10 cellular contexts compared by ENCODE assay signal in genomic region chr2:70069049-70069448, GRCh38. TPM values are rescaled to one million over a fixed set of nuclear protein-coding genes. Genes with fewer than 3 reads are reported as not detected.
A peak's percentile ranks its signal among the peaks of the same experiment; 100 is the strongest.
DNase-seq lines count a peak whose midpoint lies in the region; ATAC-seq and TF ChIP-seq lines count a peak whose summit lies in the region.
"Had no signal": no experiment of that assay in that cellular context is flagged by ENCODE, and none has a peak within 500 bp of the region (broad histone marks: within the 10 kb centered on the region; RNA-seq: fewer than 3 reads in every experiment).

No MANE protein-coding gene starts in this region.

- H3K9me3 Mint-ChIP-seq in activated T-helper 1 cell treated with anti-CD3 and anti-CD28 coated beads, Interleukin-12 subunit alpha, Interleukin-12 subunit beta, Interleukin-2, Interleukin-4 antibody, amounts not matched to agents 30 ng/mL and 10 ng/mL and 1 ng/mL, durations not matched to agents 14 hours and 24 hours and 36 hours: no peaks in the 10 kb centered on the region

- no peak overlapping the region for H2AFZ ChIP-seq in IMR-90 (replicated peaks; ENCODE audit: low read length, poor library complexity)

- H3K4ac ChIP-seq in IMR-90 (ENCODE audit: low read depth, low read length): peak overlapping the region; percentile 43

- no peak overlapping the region; the same call in 1 of the 2 replicates for H2AK5ac ChIP-seq in IMR-90 (ENCODE audit: low read depth, low read length)

- BruUV-seq in IMR-90 (replicated peaks; lab: Mats Ljungman, UMichigan): no TSS peak

- peaks cover 28% of the 10 kb centered on the region for H3K36me3 Mint-ChIP-seq in activated T-helper 1 cell treated with anti-CD3 and anti-CD28 coated beads, Interleukin-12 subunit alpha, Interleukin-12 subunit beta, Interleukin-2, Interleukin-4 antibody, amounts not matched to agents 30 ng/mL and 10 ng/mL and 1 ng/mL, durations not matched to agents 14 hours and 24 hours and 36 hours (ENCODE audit: low read depth)

- H3K4me3 ChIP-seq in IMR-90 (ENCODE audit: insufficient read depth, low read depth, low read length) (no peak overlapping the region), lung (no peak overlapping the region), stomach smooth muscle (ENCODE audit: low read length in 2 of 2) (no peak overlapping the region), WERI-Rb-1 (ENCODE audit: low read depth, low read length) (no peak overlapping the region)
- H3K4me3 ChIP-seq: A549, SK-N-MC had no signal

- peak overlapping the region; percentile 61 for H2BK120ac ChIP-seq in IMR-90 (ENCODE audit: low read depth, low read length)

- peak; percentile 23 for DNase-seq in NCI-H510A (lab: John Stamatoyannopoulos, UW)
- DNase-seq in NCI-H510A treated with DMSO at 0.1 percent for 48 hours (lab: John Stamatoyannopoulos, UW): no peak
- DNase-seq in IMR-90: peak; percentile 6
- peak; percentile 81 for DNase-seq in activated T-helper 1 cell treated with anti-CD3 and anti-CD28 coated beads, Interleukin-12 subunit alpha, Interleukin-12 subunit beta, Interleukin-2, Interleukin-4 antibody, amounts not matched to agents 30 ng/mL and 10 ng/mL and 1 ng/mL, durations not matched to agents 14 hours and 24 hours and 36 hours (ENCODE audit: low spot score)
- no peak for DNase-seq in lung (ENCODE audit: low spot score)
- DNase-seq in WERI-Rb-1: no peak
- DNase-seq in NCI-H345 treated with DMSO at 0.1 percent for 48 hours (lab: John Stamatoyannopoulos, UW; ENCODE audit: unreplicated experiment): no peak

- no peak overlapping the region for H3K18ac ChIP-seq in IMR-90 (ENCODE audit: low read depth, low read length)

- POLR2A ChIA-PET in IMR-90 (lab: Charles Lee; ENCODE audit: unreplicated experiment): no interaction called here

- peaks cover 47% of the 10 kb centered on the region for H3K4me1 Mint-ChIP-seq in activated T-helper 1 cell treated with anti-CD3 and anti-CD28 coated beads, Interleukin-12 subunit alpha, Interleukin-12 subunit beta, Interleukin-2, Interleukin-4 antibody, amounts not matched to agents 30 ng/mL and 10 ng/mL and 1 ng/mL, durations not matched to agents 14 hours and 24 hours and 36 hours (ENCODE audit: low read depth)

- intact Hi-C loops in IMR-90 (cut with micrococcal nuclease): no loop called here
- intact Hi-C loops in activated T-helper 1 cell treated with anti-CD3 and anti-CD28 coated beads, Interleukin-12 subunit alpha, Interleukin-12 subunit beta, Interleukin-2, Interleukin-4 antibody, amounts not matched to agents 30 ng/mL and 10 ng/mL and 1 ng/mL, durations not matched to agents 14 hours and 24 hours and 36 hours (cut with micrococcal nuclease): loop anchor here (1.0 to 5.0 kb wide), 10 partner anchors 14 to 224 kb away; partner anchors contain the start of genes SNRPG and TIA1

- H3K14ac ChIP-seq in IMR-90 (replicated peaks; ENCODE audit: low read depth, low read length): peak overlapping the region; percentile 71; the same call in 1 of the 2 replicates

- no peak for TF ChIP-seq POLR2A in IMR-90 (IDR thresholded peaks at IDR 0.05; ENCODE audit: low read depth, low read length)

- 100% methylated on average over 2 of the region's 3 CpGs; no CpG with 5 or more reads in 1 of the 2 experiments for WGBS in IMR-90 (ENCODE audit: extremely low coverage in 2 of 2, insufficient read length in 1 of 2), 2 experiments
- 61 to 63% methylated on average over 3 of the region's 3 CpGs for WGBS in lung, 2 donors

- no peak overlapping the region for H2AK9ac ChIP-seq in IMR-90 (replicated peaks; ENCODE audit: low read depth, low read length, poor library complexity)

- no peak for TF ChIP-seq RAD21 in IMR-90 (IDR thresholded peaks at IDR 0.05; ENCODE audit: low read length)

- TF ChIP-seq CTCF in IMR-90 (conservative IDR thresholded peaks at IDR 0.05; ENCODE audit: low read depth, low read length) (no peak), lung (IDR thresholded peaks at IDR 0.05; ENCODE audit: control extremely low read depth, extremely low read depth) (no peak), WERI-Rb-1 (IDR thresholded peaks at IDR 0.05; ENCODE audit: low read depth, low read length) (no peak)

- H3K9me1 ChIP-seq in IMR-90 (ENCODE audit: insufficient read depth, low read length): peaks cover 11% of the 10 kb centered on the region; the same call in 1 of the 2 replicates

- H3K27ac ChIP-seq in IMR-90 (ENCODE audit: insufficient read depth, low read length): no peak overlapping the region
- H3K27ac ChIP-seq in lung (ENCODE audit: low read depth in 1 of 2, low read length in 1 of 2): peak overlapping the region; percentile 46 to 67
- H3K27ac ChIP-seq in stomach smooth muscle (ENCODE audit: low read length): peak overlapping the region; percentile 37
- H3K27ac ChIP-seq in WERI-Rb-1: no peak overlapping the region
- H3K27ac ChIP-seq: A549, SK-N-MC had no signal

- no peaks in the 10 kb centered on the region for H3K27me3 ChIP-seq in IMR-90 (ENCODE audit: control insufficient read depth, insufficient read depth, low read length)
- H3K27me3 ChIP-seq in lung (ENCODE audit: control insufficient read depth, insufficient read depth): no peaks in the 10 kb centered on the region
- H3K27me3 ChIP-seq in stomach smooth muscle (ENCODE audit: control insufficient read depth in 1 of 2, insufficient read depth in 2 of 2, low read length in 2 of 2): no peaks in the 10 kb centered on the region
- no peaks in the 10 kb centered on the region for H3K27me3 ChIP-seq in WERI-Rb-1 (ENCODE audit: insufficient read depth, low read depth, severe bottlenecking)

- H3K9me3 ChIP-seq in IMR-90 (ENCODE audit: control insufficient read depth, insufficient read depth, low read length) (no peaks in the 10 kb centered on the region), lung (ENCODE audit: control insufficient read depth in 2 of 2, insufficient read depth in 1 of 2, low read length in 1 of 2) (no peaks in the 10 kb centered on the region), stomach smooth muscle (ENCODE audit: control insufficient read depth in 2 of 2, low read length in 2 of 2) (no peaks in the 10 kb centered on the region), WERI-Rb-1 (ENCODE audit: severe bottlenecking) (no peaks in the 10 kb centered on the region)
- H3K9me3 ChIP-seq: A549 had no signal

- no peak overlapping the region for H3K9ac ChIP-seq in IMR-90 (ENCODE audit: low read depth, low read length)
- H3K9ac ChIP-seq in stomach smooth muscle (ENCODE audit: low read length in 2 of 2): no peak overlapping the region

- ATAC-seq in IMR-90 (ENCODE audit: low read depth): no peak
- peak; percentile 19 for ATAC-seq in lung (ENCODE audit: insufficient read depth, low FRiP score)
- ATAC-seq: A549 had no signal

- in situ Hi-C loops in IMR-90 (cut with MboI; ENCODE audit: low sequenced_read_pairs): loop anchor here (25.0 kb wide), 1 partner anchor 332 kb away; the partner anchor contains the start of gene ANXA4

- H3K4me2 ChIP-seq in IMR-90 (ENCODE audit: low read depth, low read length): no peak overlapping the region
- H3K4me2 ChIP-seq: A549 had no signal

- no peak overlapping the region for H3K56ac ChIP-seq in IMR-90 (ENCODE audit: extremely low read depth, insufficient read depth, low read length)

- peak overlapping the region; percentile 83 for H3K27ac Mint-ChIP-seq in activated T-helper 1 cell treated with anti-CD3 and anti-CD28 coated beads, Interleukin-12 subunit alpha, Interleukin-12 subunit beta, Interleukin-2, Interleukin-4 antibody, amounts not matched to agents 30 ng/mL and 10 ng/mL and 1 ng/mL, durations not matched to agents 14 hours and 24 hours and 36 hours

- H3K27me3 Mint-ChIP-seq in activated T-helper 1 cell treated with anti-CD3 and anti-CD28 coated beads, Interleukin-12 subunit alpha, Interleukin-12 subunit beta, Interleukin-2, Interleukin-4 antibody, amounts not matched to agents 30 ng/mL and 10 ng/mL and 1 ng/mL, durations not matched to agents 14 hours and 24 hours and 36 hours (ENCODE audit: insufficient read depth): no peaks in the 10 kb centered on the region

- H4K91ac ChIP-seq in IMR-90 (ENCODE audit: insufficient read depth, low read depth, low read length): no peak overlapping the region

- H3K4me1 ChIP-seq in IMR-90 (ENCODE audit: control insufficient read depth, insufficient read depth, low read length) (peaks cover 6% of the 10 kb centered on the region), lung (ENCODE audit: control insufficient read depth in 2 of 2, insufficient read depth in 2 of 2, low read length in 2 of 2) (peaks cover 0 to 6% of the 10 kb centered on the region in 2 donors), stomach smooth muscle (ENCODE audit: control insufficient read depth, insufficient read depth, low read length) (peaks cover 7% of the 10 kb centered on the region)

- H4K20me1 ChIP-seq in IMR-90 (ENCODE audit: insufficient read depth, low read length): no peaks in the 10 kb centered on the region

- peak overlapping the region; percentile 54 for H2BK20ac ChIP-seq in IMR-90 (ENCODE audit: low read depth, low read length)

- dilution Hi-C loops in IMR-90 (cut with HindIII; ENCODE audit: low sequenced_read_pairs, unreplicated experiment): no loop called here

- no peak overlapping the region for H4K5ac ChIP-seq in IMR-90 (ENCODE audit: low read depth, low read length)

- H3K23ac ChIP-seq in IMR-90 (ENCODE audit: low read depth, low read length): peak overlapping the region; percentile 12; the same call in 1 of the 2 replicates

- CTCF ChIA-PET in IMR-90 (lab: Yijun Ruan, JAX): interaction anchor here (1.1 kb wide), 1 partner anchor 157 kb away, joined by 4 read pairs; no protein-coding TSS in a partner anchor

- H3K36me3 ChIP-seq in IMR-90 (ENCODE audit: control insufficient read depth, insufficient read depth, low read length) (peaks cover 6% of the 10 kb centered on the region), lung (ENCODE audit: control insufficient read depth in 2 of 2, insufficient read depth in 2 of 2, low read length in 2 of 2) (peaks cover 5 to 8% of the 10 kb centered on the region in 2 donors), stomach smooth muscle (ENCODE audit: control insufficient read depth in 2 of 2, insufficient read depth in 2 of 2, low read length in 2 of 2) (peaks cover 10 to 17% of the 10 kb centered on the region in 2 donors), WERI-Rb-1 (peaks cover 77% of the 10 kb centered on the region)

- H3K4me3 Mint-ChIP-seq in activated T-helper 1 cell treated with anti-CD3 and anti-CD28 coated beads, Interleukin-12 subunit alpha, Interleukin-12 subunit beta, Interleukin-2, Interleukin-4 antibody, amounts not matched to agents 30 ng/mL and 10 ng/mL and 1 ng/mL, durations not matched to agents 14 hours and 24 hours and 36 hours: peak overlapping the region; percentile 68

- no peak overlapping the region; the same call in 2 of the 3 replicates for H2BK15ac ChIP-seq in IMR-90 (ENCODE audit: low read depth, low read length)

- no peak overlapping the region for H2BK5ac ChIP-seq in IMR-90 (ENCODE audit: low read depth, low read length, poor library complexity, severe bottlenecking)

- H4K8ac ChIP-seq in IMR-90 (ENCODE audit: low read depth in 2 of 2, low read length in 2 of 2): no peak overlapping the region

- H3K79me1 ChIP-seq in IMR-90 (ENCODE audit: low read depth in 1 of 2, low read length in 2 of 2): peaks cover 4 to 9% of the 10 kb centered on the region in 2 experiments; a peak in 2 of 4 replicates

RNA-seq across cellular contexts. Expression of gene PCBP1, which starts 18.2 kb away (rescaled TPM):
- total RNA-seq in IMR-90 (2012; rRNA removed): 33.6 and 33.7 TPM in 2 replicates
- 166 and 171 TPM in 2 replicates for polyA plus RNA-seq in IMR-90 (2012; rRNA removed)
- 110 and 170 TPM in 2 replicates for polyA plus RNA-seq in IMR-90 (2012; cell fraction: cytosol; rRNA removed)
- 68.9 and 69.8 TPM in 2 replicates for polyA plus RNA-seq in IMR-90 (2012; cell fraction: nucleus; rRNA removed; ENCODE audit: low replicate concordance)
- total RNA-seq in activated T-helper 1 cell treated with anti-CD3 and anti-CD28 coated beads, Interleukin-12 subunit alpha, Interleukin-12 subunit beta, Interleukin-2, Interleukin-4 antibody, amounts not matched to agents 30 ng/mL and 10 ng/mL and 1 ng/mL, durations not matched to agents 14 hours and 24 hours and 36 hours: 426 and 427 TPM in 2 replicates
- total RNA-seq in lung: 100 to 1,000 TPM; 134 to 326 TPM
- polyA plus RNA-seq in lung: 100 to 1,000 TPM; 268 to 453 TPM

Comparison
In these comparisons a context has a peak if more than half of its experiments do, and no peak if none do; other contexts are left out.
1. DNase-seq: peak in NCI-H510A (single experiment), IMR-90 (single experiment) and activated T-helper 1 cell treated with anti-CD3 and anti-CD28 coated beads, Interleukin-12 subunit alpha, Interleukin-12 subunit beta, Interleukin-2, Interleukin-4 antibody, amounts not matched to agents 30 ng/mL and 10 ng/mL and 1 ng/mL, durations not matched to agents 14 hours and 24 hours and 36 hours (single experiment); none in NCI-H510A treated with DMSO at 0.1 percent for 48 hours (single experiment), lung (single experiment), WERI-Rb-1 (single experiment) and NCI-H345 treated with DMSO at 0.1 percent for 48 hours (single experiment).
2. H3K27ac ChIP-seq: peak in lung (2 of 2) and stomach smooth muscle (single experiment); none in IMR-90 (single experiment) and WERI-Rb-1 (single experiment).